In the genomic region with DNA sequence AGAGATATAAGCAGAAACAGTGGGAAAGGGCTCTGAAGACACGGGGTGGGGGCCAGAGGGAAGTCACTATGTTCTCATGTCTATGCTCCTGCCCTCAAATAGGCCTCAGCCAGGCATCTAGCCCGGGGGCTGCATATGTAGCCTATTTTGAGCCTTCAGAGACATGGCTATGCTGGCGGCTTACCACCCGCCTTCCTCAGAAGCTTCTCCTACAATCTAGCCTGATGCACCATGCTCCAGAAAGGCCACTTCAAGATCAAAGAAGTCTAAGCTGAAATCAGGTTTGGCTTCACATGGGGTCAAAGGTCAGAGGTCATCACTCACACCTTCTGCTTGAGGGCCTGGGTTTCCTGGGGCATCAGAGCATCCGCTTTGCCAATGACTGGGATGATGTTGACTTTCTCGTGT, we compare ENCODE assay signal across 17 cellular contexts. TPM values are rescaled to one million over a fixed set of nuclear protein-coding genes. Genes with fewer than 3 reads are reported as not detected.
DNase-seq lines count a peak whose midpoint lies in the region; ATAC-seq, FAIRE-seq and TF ChIP-seq lines count a peak whose summit lies in the region.
"Had no signal": no experiment of that assay in that cellular context is flagged by ENCODE, and none has a peak within 500 bp of the region (broad histone marks: within the 10 kb centered on the region; RNA-seq: fewer than 3 reads in every experiment).

No MANE protein-coding gene starts in this region.

- peaks cover 13% of the 10 kb centered on the region for H3K36me3 Mint-ChIP-seq in activated B cell treated with CpG ODN at 0.5 μM for 24 hours (ENCODE audit: low read depth)
- peaks cover 5% of the 10 kb centered on the region for H3K36me3 Mint-ChIP-seq in memory B cell

- H3K79me2 ChIP-seq in HepG2 (ENCODE audit: insufficient read depth, low read length) = peaks cover 2% of the 10 kb centered on the region

- no TSS peak for BruUV-seq in HepG2 (replicated peaks; lab: Mats Ljungman, UMichigan)

- intact Hi-C loops in HepG2 (cut with micrococcal nuclease; ENCODE audit: unreplicated experiment) (no loop called here), right lobe of liver (cut with DNase I) (no loop called here), activated B cell treated with CpG ODN at 0.5 μM for 24 hours (cut with micrococcal nuclease) (no loop called here), left colon (cut with DNase I, micrococcal nuclease) (no loop called here), uterus (cut with DNase I; ENCODE audit: low total_unique reads) (no loop called here)

- H3K4me1 Mint-ChIP-seq in activated B cell treated with CpG ODN at 0.5 μM for 24 hours (peaks cover 65% of the 10 kb centered on the region), memory B cell (peaks cover 31% of the 10 kb centered on the region)

- H3K9ac ChIP-seq in HepG2 (ENCODE audit: insufficient read depth, low read depth, low read length) = no peak overlapping the region

- H3K36me3 ChIP-seq in HepG2 (replicated peaks in 1 of 2; ENCODE audit: control insufficient read depth in 1 of 2, insufficient read depth in 2 of 2, low read length in 2 of 2) (no peaks in the 10 kb centered on the region), right lobe of liver (no peaks in the 10 kb centered on the region), thymus (ENCODE audit: control insufficient read depth, insufficient read depth) (no peaks in the 10 kb centered on the region), uterus (no peaks in the 10 kb centered on the region)
- H3K36me3 ChIP-seq: gastroesophageal sphincter had no signal

- no peaks in the 10 kb centered on the region for H3K9me3 ChIP-seq in HepG2 (ENCODE audit: low read length)
- no peaks in the 10 kb centered on the region for H3K9me3 ChIP-seq in right lobe of liver
- H3K9me3 ChIP-seq in thymus (ENCODE audit: control insufficient read depth) = peaks cover 2% of the 10 kb centered on the region
- H3K9me3 ChIP-seq in uterus = no peaks in the 10 kb centered on the region
- H3K9me3 ChIP-seq: gastroesophageal sphincter had no signal

- DNase-seq in HepG2 (ENCODE audit: low spot score) = no peak
- DNase-seq in right lobe of liver = no peak
- no peak for DNase-seq in activated B cell treated with CpG ODN at 0.5 μM for 24 hours
- no peak for DNase-seq in memory B cell (ENCODE audit: low spot score in 2 of 2)
- no peak for DNase-seq in left colon
- no peak for DNase-seq in uterus
- DNase-seq: cerebellar nuclear complex; mesendoderm; NCI-H187 treated with DMSO at 0.1 percent for 48 hours; NCI-H82; stimulated activated CD4-positive, alpha-beta T cell treated with anti-CD3 and anti-CD28 coated beads, Interleukin-12 subunit alpha, Interleukin-12 subunit beta, amount 100 ng/mL, for 4 hours; T-helper 9 cell had no signal

- H3K4me3 Mint-ChIP-seq in activated B cell treated with CpG ODN at 0.5 μM for 24 hours = peak overlapping the region; percentile 19
- peak overlapping the region; percentile 32 for H3K4me3 Mint-ChIP-seq in memory B cell

- H3K27ac Mint-ChIP-seq in activated B cell treated with CpG ODN at 0.5 μM for 24 hours (peak overlapping the region; percentile 94), memory B cell (peak overlapping the region; percentile 91)

- CTCF ChIA-PET in HepG2 (lab: Yijun Ruan, JAX; ENCODE audit: low intra/inter-chr PET ratio, low total read pairs) (no interaction called here), activated B cell treated with CpG ODN at 0.5 μM for 24 hours (lab: Charles Lee) (no interaction called here)

- ATAC-seq in HepG2 (no peak), right lobe of liver (no peak), activated B cell treated with CpG ODN at 0.5 μM for 24 hours (ENCODE audit: low read depth) (no peak), memory B cell (ENCODE audit: low read depth) (no peak), left colon (no peak), HG03175 (IDR thresholded peaks at IDR 0.05; ENCODE audit: unreplicated experiment) (no peak)
- ATAC-seq: gastroesophageal sphincter had no signal

- H3K4me3 ChIP-seq in HepG2 (replicated peaks in 1 of 3; ENCODE audit: insufficient read depth in 1 of 3, low read depth in 2 of 3, low read length in 3 of 3) = 0 out of 6 replicates have a peak overlapping the region, but pooled peaks of 1 of the 3 experiments have one; percentile 27
- H3K4me3 ChIP-seq in right lobe of liver = no peak overlapping the region
- no peak overlapping the region for H3K4me3 ChIP-seq in thymus (ENCODE audit: low read length)
- H3K4me3 ChIP-seq in uterus = no peak overlapping the region
- H3K4me3 ChIP-seq: gastroesophageal sphincter had no signal

- no peak for FAIRE-seq in HepG2 (lab: Jason Lieb, UNC)

- 69% methylated on average over 5 of the region's 6 CpGs for WGBS in HepG2 (ENCODE audit: low lambda C conversion rate)
- WGBS in right lobe of liver (ENCODE audit: insufficient coverage, low coverage, low lambda C conversion rate, missing lambda C conversion rate) = 64% methylated on average over 4 of the region's 6 CpGs
- WGBS in thymus = 92% methylated on average over 6 of the region's 6 CpGs

- H3K4me2 ChIP-seq in HepG2 (ENCODE audit: low read depth, low read length) = peak overlapping the region; percentile 54

- no peaks in the 10 kb centered on the region for H4K20me1 ChIP-seq in HepG2 (ENCODE audit: insufficient read depth, low read length)

- H3K4me1 ChIP-seq in HepG2 (ENCODE audit: insufficient read depth, low read length) (peaks cover 52% of the 10 kb centered on the region), right lobe of liver (peaks cover 0 to 9% (median 3%) of the 10 kb centered on the region in 4 donors), thymus (ENCODE audit: control insufficient read depth, insufficient read depth, low read length) (peaks cover 40% of the 10 kb centered on the region), uterus (no peaks in the 10 kb centered on the region)

- no peak for TF ChIP-seq RAD21 in HepG2 (CRISPR knock-in tag; IDR thresholded peaks at IDR 0.05)

- POLR2A ChIA-PET in HepG2 (lab: Yijun Ruan, JAX) = interaction anchor here (1.4 to 2.9 kb wide), 3 partner anchors 10 to 26 kb away, joined by 5 to 14 read pairs (median 9); a partner anchor contains a TSS
- POLR2A ChIA-PET in activated B cell treated with CpG ODN at 0.5 μM for 24 hours (lab: Charles Lee) = interaction anchor here (0.6 to 5.6 kb wide), 7 partner anchors 10 to 531 kb away, joined by 3 to 56 read pairs (median 14); a partner anchor contains a TSS

- TF ChIP-seq CTCF in HepG2 (CRISPR knock-in tag; IDR thresholded peaks at IDR 0.05) = no peak
- TF ChIP-seq CTCF in right lobe of liver (IDR thresholded peaks at IDR 0.05) = no peak
- no peak for TF ChIP-seq CTCF in activated B cell treated with CpG ODN at 0.5 μM for 24 hours (IDR thresholded peaks at IDR 0.05)
- no peak for TF ChIP-seq CTCF in uterus (IDR thresholded peaks at IDR 0.05)

- no peak overlapping the region for H3K27ac ChIP-seq in HepG2 (ENCODE audit: extremely low read length, insufficient read depth, low read length)
- H3K27ac ChIP-seq in right lobe of liver = no peak overlapping the region
- peak overlapping the region; percentile 46 for H3K27ac ChIP-seq in thymus (ENCODE audit: low read depth)
- no peak overlapping the region for H3K27ac ChIP-seq in uterus

- in situ Hi-C loops in HepG2 (cut with HindIII; ENCODE audit: extremely low pct_ligation_motif_present, low pct_unique_long_range_greater_than_20kb) = no loop called here

- H3K9me3 Mint-ChIP-seq in activated B cell treated with CpG ODN at 0.5 μM for 24 hours (no peaks in the 10 kb centered on the region), memory B cell (no peaks in the 10 kb centered on the region)

- TF ChIP-seq POLR2A in HepG2 (IDR thresholded peaks at IDR 0.05; ENCODE audit: insufficient read depth in 1 of 2, low read depth in 2 of 2, low read length in 2 of 2) (no peak; a peak in 1 of 4 replicates), right lobe of liver (IDR thresholded peaks at IDR 0.05) (no peak), uterus (IDR thresholded peaks at IDR 0.05) (no peak)

- TF ChIP-seq EP300 in HepG2 (IDR thresholded peaks at IDR 0.05; ENCODE audit: low read depth in 2 of 2, low read length in 2 of 2) (no peak), HepG2 (CRISPR knock-in tag; IDR thresholded peaks at IDR 0.05; ENCODE audit: borderline replicate concordance) (no peak)

- no peaks in the 10 kb centered on the region for H3K27me3 Mint-ChIP-seq in activated B cell treated with CpG ODN at 0.5 μM for 24 hours
- H3K27me3 Mint-ChIP-seq in memory B cell = no peaks in the 10 kb centered on the region

- H3K27me3 ChIP-seq in HepG2 (ENCODE audit: control insufficient read depth in 1 of 2, insufficient read depth in 2 of 2, low read length in 2 of 2) (no peaks in the 10 kb centered on the region), right lobe of liver (no peaks in the 10 kb centered on the region), thymus (ENCODE audit: control insufficient read depth, insufficient read depth) (no peaks in the 10 kb centered on the region), uterus (no peaks in the 10 kb centered on the region)
- H3K27me3 ChIP-seq: gastroesophageal sphincter had no signal

- H2AFZ ChIP-seq in HepG2 (ENCODE audit: low read length) = no peak overlapping the region

RNA-seq across cellular contexts. Expression of a gene that starts 1.6 kb away (rescaled TPM):
- total RNA-seq in HepG2 (2016; rRNA removed; fragmentation: Illumina TruSeq; extraction: Trizol) (0.18 and 0.27 TPM in 2 replicates), right lobe of liver (1 to 10 TPM in 3 of 6 experiments, under 1 TPM in 3; 0.12 to 1.7 (median 0.93) TPM), activated B cell treated with CpG ODN at 0.5 μM for 24 hours (192 and 199 TPM in 2 replicates), left colon (1 to 10 TPM; 3.6 to 5.7 TPM), uterus (1 to 10 TPM in 2 of 4 donors, not detected in 2; 1.0 to 5.3 TPM)
- total RNA-seq in HepG2 (2016; cell fraction: cytosol; rRNA removed; fragmentation: Illumina TruSeq; extraction: Trizol; ENCODE audit: low read depth) = 0.18 and 0.51 TPM in 2 replicates
- total RNA-seq in HepG2 (2016; cell fraction: insoluble cytoplasmic fraction; rRNA removed; fragmentation: Illumina TruSeq; extraction: Trizol) = 0.17 and 0.18 TPM in 2 replicates
- 0.28 and 0.68 TPM in 2 replicates for total RNA-seq in HepG2 (2016; cell fraction: membrane; rRNA removed; fragmentation: Illumina TruSeq; extraction: Trizol)
- not detected in 2 replicates for total RNA-seq in HepG2 (2016; cell fraction: nucleus; rRNA removed; fragmentation: Illumina TruSeq; extraction: Trizol)
- polyA plus RNA-seq in HepG2 (2011; rRNA removed) (0.67 and 0.94 TPM in 2 replicates), thymus (337 TPM)
- 0.56 and 0.76 TPM in 2 replicates for polyA plus RNA-seq in HepG2 (2011; cell fraction: cytosol; rRNA removed)
- 1.0 and 1.3 TPM in 2 replicates for polyA plus RNA-seq in HepG2 (2011; cell fraction: nucleus; rRNA removed)
- 1.1 and 1.7 TPM in 2 replicates for polyA plus RNA-seq in HepG2 (2012)
- polyA plus RNA-seq in HepG2 (2016; cell fraction: cytosol; fragmentation: Illumina TruSeq; extraction: Trizol; ENCODE audit: low read depth) = 4.2 and 4.6 TPM in 2 replicates
- polyA plus RNA-seq in HepG2 (2016; cell fraction: insoluble cytoplasmic fraction; fragmentation: Illumina TruSeq; extraction: Trizol; ENCODE audit: low read depth) = 0.76 and 0.85 TPM in 2 replicates
- 3.3 and 3.8 TPM in 2 replicates for polyA plus RNA-seq in HepG2 (2016; cell fraction: membrane; fragmentation: Illumina TruSeq; extraction: Trizol; ENCODE audit: low read depth)
- polyA plus RNA-seq in HepG2 (2016; cell fraction: nucleus; fragmentation: Illumina TruSeq; extraction: Trizol; ENCODE audit: insufficient read depth, low read depth) = 0.65 and 1.1 TPM in 2 replicates
- 0.24 TPM in 1 of 2 replicates, not detected in the other for polyA minus RNA-seq in HepG2 (2011; rRNA and poly(A)+ RNA removed; ENCODE audit: low replicate concordance)
- polyA minus RNA-seq in HepG2 (2011; cell fraction: cytosol; rRNA and poly(A)+ RNA removed) = not detected in 2 replicates
- polyA minus RNA-seq in HepG2 (2011; cell fraction: nucleus; rRNA and poly(A)+ RNA removed) = 0.13 TPM in 1 of 2 replicates, not detected in the other
- total RNA-seq: Daoy had no signal

RNA-seq across cellular contexts. Expression of a gene that starts 6.2 kb away (rescaled TPM):
- total RNA-seq in HepG2 (2016; rRNA removed; fragmentation: Illumina TruSeq; extraction: Trizol) = not detected in 2 replicates
- not detected in 2 replicates for total RNA-seq in HepG2 (2016; cell fraction: cytosol; rRNA removed; fragmentation: Illumina TruSeq; extraction: Trizol; ENCODE audit: low read depth)
- not detected in 2 replicates for total RNA-seq in HepG2 (2016; cell fraction: insoluble cytoplasmic fraction; rRNA removed; fragmentation: Illumina TruSeq; extraction: Trizol)
- total RNA-seq in HepG2 (2016; cell fraction: membrane; rRNA removed; fragmentation: Illumina TruSeq; extraction: Trizol) = 0.62 TPM in 1 of 2 replicates, not detected in the other
- not detected in 2 replicates for total RNA-seq in HepG2 (2016; cell fraction: nucleus; rRNA removed; fragmentation: Illumina TruSeq; extraction: Trizol)
- not detected in 2 replicates for polyA plus RNA-seq in HepG2 (2011; rRNA removed)
- not detected in 2 replicates for polyA plus RNA-seq in HepG2 (2011; cell fraction: cytosol; rRNA removed)
- not detected in 2 replicates for polyA plus RNA-seq in HepG2 (2011; cell fraction: nucleus; rRNA removed)
- not detected in 2 replicates for polyA plus RNA-seq in HepG2 (2012)
- 0.72 and 1.3 TPM in 2 replicates for polyA plus RNA-seq in HepG2 (2016; cell fraction: cytosol; fragmentation: Illumina TruSeq; extraction: Trizol; ENCODE audit: low read depth)
- not detected in 2 replicates for polyA plus RNA-seq in HepG2 (2016; cell fraction: insoluble cytoplasmic fraction; fragmentation: Illumina TruSeq; extraction: Trizol; ENCODE audit: low read depth)
- 0.87 TPM in 1 of 2 replicates, not detected in the other for polyA plus RNA-seq in HepG2 (2016; cell fraction: membrane; fragmentation: Illumina TruSeq; extraction: Trizol; ENCODE audit: low read depth)
- not detected in 2 replicates for polyA plus RNA-seq in HepG2 (2016; cell fraction: nucleus; fragmentation: Illumina TruSeq; extraction: Trizol; ENCODE audit: insufficient read depth, low read depth)
- not detected in 2 replicates for polyA minus RNA-seq in HepG2 (2011; rRNA and poly(A)+ RNA removed; ENCODE audit: low replicate concordance)
- polyA minus RNA-seq in HepG2 (2011; cell fraction: cytosol; rRNA and poly(A)+ RNA removed) = not detected in 2 replicates
- polyA minus RNA-seq in HepG2 (2011; cell fraction: nucleus; rRNA and poly(A)+ RNA removed) = not detected in 2 replicates
- total RNA-seq in right lobe of liver = 1 to 10 TPM in 1 of 6 experiments, not detected in 5; 1.4 TPM
- total RNA-seq in activated B cell treated with CpG ODN at 0.5 μM for 24 hours = not detected in 2 replicates
- polyA plus RNA-seq in thymus = 12.5 TPM
- total RNA-seq in left colon = not detected
- total RNA-seq in uterus = 1 to 10 TPM in 1 of 4 donors, not detected in 3; 1.2 TPM
- total RNA-seq: Daoy, gastroesophageal sphincter, temporal lobe had no signal

RNA-seq across cellular contexts. Expression of a gene that starts 10.5 kb away (rescaled TPM):
- total RNA-seq in HepG2 (2016; rRNA removed; fragmentation: Illumina TruSeq; extraction: Trizol) (20.8 and 24.8 TPM in 2 replicates), right lobe of liver (10 to 100 TPM in 3 of 6 experiments, 1 to 10 TPM in 3; 7.9 to 12.3 (median 10.6) TPM), activated B cell treated with CpG ODN at 0.5 μM for 24 hours (46.3 and 50.2 TPM in 2 replicates), left colon (10 to 100 TPM; 46.2 to 46.4 TPM), uterus (10 to 100 TPM; 20.7 to 50.1 (median 29.9) TPM)
- total RNA-seq in HepG2 (2016; cell fraction: cytosol; rRNA removed; fragmentation: Illumina TruSeq; extraction: Trizol; ENCODE audit: low read depth) = 8.6 and 8.9 TPM in 2 replicates
- 16.6 and 24.3 TPM in 2 replicates for total RNA-seq in HepG2 (2016; cell fraction: insoluble cytoplasmic fraction; rRNA removed; fragmentation: Illumina TruSeq; extraction: Trizol)
- total RNA-seq in HepG2 (2016; cell fraction: membrane; rRNA removed; fragmentation: Illumina TruSeq; extraction: Trizol) = 26.7 and 28.1 TPM in 2 replicates
- total RNA-seq in HepG2 (2016; cell fraction: nucleus; rRNA removed; fragmentation: Illumina TruSeq; extraction: Trizol) = 15.5 and 19.2 TPM in 2 replicates
- polyA plus RNA-seq in HepG2 (2011; rRNA removed) (15.7 and 16.4 TPM in 2 replicates), thymus (25.0 TPM)
- 18.9 and 22.7 TPM in 2 replicates for polyA plus RNA-seq in HepG2 (2011; cell fraction: cytosol; rRNA removed)
- 33.2 and 34.9 TPM in 2 replicates for polyA plus RNA-seq in HepG2 (2011; cell fraction: nucleus; rRNA removed)
- polyA plus RNA-seq in HepG2 (2012) = 25.6 and 28.2 TPM in 2 replicates
- 8.5 and 9.1 TPM in 2 replicates for polyA plus RNA-seq in HepG2 (2016; cell fraction: cytosol; fragmentation: Illumina TruSeq; extraction: Trizol; ENCODE audit: low read depth)
- 22.6 and 31.2 TPM in 2 replicates for polyA plus RNA-seq in HepG2 (2016; cell fraction: insoluble cytoplasmic fraction; fragmentation: Illumina TruSeq; extraction: Trizol; ENCODE audit: low read depth)
- polyA plus RNA-seq in HepG2 (2016; cell fraction: membrane; fragmentation: Illumina TruSeq; extraction: Trizol; ENCODE audit: low read depth) = 21.4 and 25.0 TPM in 2 replicates
- polyA plus RNA-seq in HepG2 (2016; cell fraction: nucleus; fragmentation: Illumina TruSeq; extraction: Trizol; ENCODE audit: insufficient read depth, low read depth) = 36.3 and 37.8 TPM in 2 replicates
- polyA minus RNA-seq in HepG2 (2011; rRNA and poly(A)+ RNA removed; ENCODE audit: low replicate concordance) = 31.9 and 51.8 TPM in 2 replicates
- 20.0 and 23.4 TPM in 2 replicates for polyA minus RNA-seq in HepG2 (2011; cell fraction: cytosol; rRNA and poly(A)+ RNA removed)
- 15.0 and 15.1 TPM in 2 replicates for polyA minus RNA-seq in HepG2 (2011; cell fraction: nucleus; rRNA and poly(A)+ RNA removed)

RNA-seq across cellular contexts. Expression of a gene that starts 14.4 kb away (rescaled TPM):
- total RNA-seq in HepG2 (2016; rRNA removed; fragmentation: Illumina TruSeq; extraction: Trizol) (10.9 and 12.3 TPM in 2 replicates), right lobe of liver (1 to 10 TPM; 2.9 to 4.3 (median 3.9) TPM), activated B cell treated with CpG ODN at 0.5 μM for 24 hours (11.7 and 13.0 TPM in 2 replicates), left colon (1 to 10 TPM; 5.6 to 8.4 TPM), uterus (10 to 100 TPM in 3 of 4 donors, 1 to 10 TPM in 1; 2.6 to 21.0 (median 12.7) TPM)
- total RNA-seq in HepG2 (2016; cell fraction: cytosol; rRNA removed; fragmentation: Illumina TruSeq; extraction: Trizol; ENCODE audit: low read depth) = 2.3 and 2.9 TPM in 2 replicates
- total RNA-seq in HepG2 (2016; cell fraction: insoluble cytoplasmic fraction; rRNA removed; fragmentation: Illumina TruSeq; extraction: Trizol) = 10.9 and 12.6 TPM in 2 replicates
- 8.8 and 8.9 TPM in 2 replicates for total RNA-seq in HepG2 (2016; cell fraction: membrane; rRNA removed; fragmentation: Illumina TruSeq; extraction: Trizol)
- total RNA-seq in HepG2 (2016; cell fraction: nucleus; rRNA removed; fragmentation: Illumina TruSeq; extraction: Trizol) = 5.4 and 7.9 TPM in 2 replicates
- polyA plus RNA-seq in HepG2 (2011; rRNA removed) (9.9 and 11.7 TPM in 2 replicates), thymus (5.9 TPM)
- 7.8 and 10.1 TPM in 2 replicates for polyA plus RNA-seq in HepG2 (2011; cell fraction: cytosol; rRNA removed)
- polyA plus RNA-seq in HepG2 (2011; cell fraction: nucleus; rRNA removed) = 9.4 and 11.4 TPM in 2 replicates
- polyA plus RNA-seq in HepG2 (2012) = 7.7 and 10.5 TPM in 2 replicates
- polyA plus RNA-seq in HepG2 (2016; cell fraction: cytosol; fragmentation: Illumina TruSeq; extraction: Trizol; ENCODE audit: low read depth) = 2.1 and 2.6 TPM in 2 replicates
- 11.0 and 11.9 TPM in 2 replicates for polyA plus RNA-seq in HepG2 (2016; cell fraction: insoluble cytoplasmic fraction; fragmentation: Illumina TruSeq; extraction: Trizol; ENCODE audit: low read depth)
- 5.4 and 6.0 TPM in 2 replicates for polyA plus RNA-seq in HepG2 (2016; cell fraction: membrane; fragmentation: Illumina TruSeq; extraction: Trizol; ENCODE audit: low read depth)
- polyA plus RNA-seq in HepG2 (2016; cell fraction: nucleus; fragmentation: Illumina TruSeq; extraction: Trizol; ENCODE audit: insufficient read depth, low read depth) = 11.3 and 12.2 TPM in 2 replicates
- polyA minus RNA-seq in HepG2 (2011; rRNA and poly(A)+ RNA removed; ENCODE audit: low replicate concordance) = 7.6 and 12.0 TPM in 2 replicates
- 4.8 and 5.3 TPM in 2 replicates for polyA minus RNA-seq in HepG2 (2011; cell fraction: cytosol; rRNA and poly(A)+ RNA removed)
- 4.1 and 5.0 TPM in 2 replicates for polyA minus RNA-seq in HepG2 (2011; cell fraction: nucleus; rRNA and poly(A)+ RNA removed)

RNA-seq across cellular contexts. Expression of a gene that starts 25.7 kb away (rescaled TPM):
- total RNA-seq in HepG2 (2016; rRNA removed; fragmentation: Illumina TruSeq; extraction: Trizol) (54.6 and 69.9 TPM in 2 replicates), right lobe of liver (10 to 100 TPM; 14.8 to 23.8 (median 18.2) TPM), activated B cell treated with CpG ODN at 0.5 μM for 24 hours (87.8 and 88.0 TPM in 2 replicates), left colon (10 to 100 TPM; 57.3 to 65.2 TPM), uterus (10 to 100 TPM; 27.9 to 74.7 (median 32.8) TPM)
- total RNA-seq in HepG2 (2016; cell fraction: cytosol; rRNA removed; fragmentation: Illumina TruSeq; extraction: Trizol; ENCODE audit: low read depth) = 7.2 and 8.0 TPM in 2 replicates
- 57.2 and 72.6 TPM in 2 replicates for total RNA-seq in HepG2 (2016; cell fraction: insoluble cytoplasmic fraction; rRNA removed; fragmentation: Illumina TruSeq; extraction: Trizol)
- 18.8 and 20.2 TPM in 2 replicates for total RNA-seq in HepG2 (2016; cell fraction: membrane; rRNA removed; fragmentation: Illumina TruSeq; extraction: Trizol)
- 24.2 and 28.9 TPM in 2 replicates for total RNA-seq in HepG2 (2016; cell fraction: nucleus; rRNA removed; fragmentation: Illumina TruSeq; extraction: Trizol)
- polyA plus RNA-seq in HepG2 (2011; rRNA removed) (24.9 and 27.3 TPM in 2 replicates), thymus (48.0 TPM)
- 26.5 and 26.7 TPM in 2 replicates for polyA plus RNA-seq in HepG2 (2011; cell fraction: cytosol; rRNA removed)
- 52.6 and 55.8 TPM in 2 replicates for polyA plus RNA-seq in HepG2 (2011; cell fraction: nucleus; rRNA removed)
- 25.0 and 28.0 TPM in 2 replicates for polyA plus RNA-seq in HepG2 (2012)
- 8.5 and 10.2 TPM in 2 replicates for polyA plus RNA-seq in HepG2 (2016; cell fraction: cytosol; fragmentation: Illumina TruSeq; extraction: Trizol; ENCODE audit: low read depth)
- 76.1 and 78.5 TPM in 2 replicates for polyA plus RNA-seq in HepG2 (2016; cell fraction: insoluble cytoplasmic fraction; fragmentation: Illumina TruSeq; extraction: Trizol; ENCODE audit: low read depth)
- 16.5 and 17.6 TPM in 2 replicates for polyA plus RNA-seq in HepG2 (2016; cell fraction: membrane; fragmentation: Illumina TruSeq; extraction: Trizol; ENCODE audit: low read depth)
- 49.1 and 51.4 TPM in 2 replicates for polyA plus RNA-seq in HepG2 (2016; cell fraction: nucleus; fragmentation: Illumina TruSeq; extraction: Trizol; ENCODE audit: insufficient read depth, low read depth)
- polyA minus RNA-seq in HepG2 (2011; rRNA and poly(A)+ RNA removed; ENCODE audit: low replicate concordance) = 21.5 and 32.4 TPM in 2 replicates
- polyA minus RNA-seq in HepG2 (2011; cell fraction: cytosol; rRNA and poly(A)+ RNA removed) = 8.9 and 11.3 TPM in 2 replicates
- polyA minus RNA-seq in HepG2 (2011; cell fraction: nucleus; rRNA and poly(A)+ RNA removed) = 14.0 and 20.5 TPM in 2 replicates

Comparison
In these comparisons a context has a peak if more than half of its experiments do, and no peak if none do; other contexts are left out.
1. RNA of a gene that starts 1.6 kb away (total RNA-seq): 192 to 199 TPM in activated B cell treated with CpG ODN at 0.5 μM for 24 hours; 3.6 to 5.7 TPM in left colon, 0.12 to 1.7 TPM in right lobe of liver, 1.0 to 5.3 TPM in uterus and 0.17 to 0.68 TPM in HepG2; every median in the first group is over 10 times any median in the second.